Comparison of ENCODE assay signal across 10 cellular contexts in the genomic region with DNA sequence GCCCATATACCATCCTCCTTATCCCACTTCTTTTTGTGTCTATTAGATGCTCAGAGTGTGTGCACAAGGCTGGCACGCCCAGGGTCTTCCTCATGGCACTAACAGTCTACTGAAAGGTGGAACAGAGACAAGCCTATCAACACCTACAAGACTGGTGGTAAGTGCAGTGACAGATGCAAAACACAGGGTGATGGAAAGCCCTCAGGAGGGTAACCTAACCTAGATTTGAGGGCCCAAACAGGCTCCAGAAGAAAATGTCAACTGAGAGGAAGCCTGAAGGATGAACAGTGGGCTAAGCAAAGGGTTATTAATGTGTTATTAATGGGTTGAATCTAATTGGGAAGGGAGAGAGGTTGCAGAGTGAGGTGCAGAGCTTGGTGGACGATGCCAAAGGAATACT. TPM values are rescaled to one million over a fixed set of nuclear protein-coding genes. Genes with fewer than 3 reads are reported as not detected.
A peak's percentile ranks its signal among the peaks of the same experiment; 100 is the strongest.
DNase-seq lines count a peak whose midpoint lies in the region; ATAC-seq, FAIRE-seq and TF ChIP-seq lines count a peak whose summit lies in the region.
"Had no signal": no experiment of that assay in that cellular context is flagged by ENCODE, and none has a peak within 500 bp of the region (broad histone marks: within the 10 kb centered on the region; RNA-seq: fewer than 3 reads in every experiment).

No MANE protein-coding gene starts in this region.

- peak overlapping the region; percentile 97 for H3K27ac Mint-ChIP-seq in activated CD4-positive, alpha-beta T cell treated with anti-CD3 and anti-CD28 coated beads, Interleukin-2, amount 10 ng/mL, durations not matched to agents 7 days and 5 days
- no peak overlapping the region for H3K27ac Mint-ChIP-seq in activated naive CD8-positive, alpha-beta T cell treated with anti-CD3 and anti-CD28 coated beads for 36 hours

- TF ChIP-seq CTCF in kidney (IDR thresholded peaks at IDR 0.05; ENCODE audit: borderline replicate concordance, extremely low read depth, insufficient read depth) (no peak), testis (IDR thresholded peaks at IDR 0.05) (no peak)

- POLR2A ChIA-PET in activated CD4-positive, alpha-beta T cell treated with anti-CD3 and anti-CD28 coated beads, Interleukin-2, amount 10 ng/mL, durations not matched to agents 7 days and 5 days (lab: Charles Lee): no interaction called here

- no peaks in the 10 kb centered on the region for H3K27me3 Mint-ChIP-seq in activated CD4-positive, alpha-beta T cell treated with anti-CD3 and anti-CD28 coated beads, Interleukin-2, amount 10 ng/mL, durations not matched to agents 7 days and 5 days
- no peaks in the 10 kb centered on the region for H3K27me3 Mint-ChIP-seq in activated naive CD8-positive, alpha-beta T cell treated with anti-CD3 and anti-CD28 coated beads for 36 hours

- peaks cover 12% of the 10 kb centered on the region for H3K9me3 Mint-ChIP-seq in activated CD4-positive, alpha-beta T cell treated with anti-CD3 and anti-CD28 coated beads, Interleukin-2, amount 10 ng/mL, durations not matched to agents 7 days and 5 days
- H3K9me3 Mint-ChIP-seq in activated naive CD8-positive, alpha-beta T cell treated with anti-CD3 and anti-CD28 coated beads for 36 hours: peaks cover 11% of the 10 kb centered on the region

- H3K4me1 Mint-ChIP-seq in activated CD4-positive, alpha-beta T cell treated with anti-CD3 and anti-CD28 coated beads, Interleukin-2, amount 10 ng/mL, durations not matched to agents 7 days and 5 days: peaks cover 64% of the 10 kb centered on the region
- H3K4me1 Mint-ChIP-seq in activated naive CD8-positive, alpha-beta T cell treated with anti-CD3 and anti-CD28 coated beads for 36 hours: peaks cover 49% of the 10 kb centered on the region

- TF ChIP-seq POLR2A in testis (IDR thresholded peaks at IDR 0.05): no peak

- H3K9me3 ChIP-seq in kidney (ENCODE audit: control insufficient read depth in 1 of 2, low read length in 2 of 2) (no peaks in the 10 kb centered on the region), testis (no peaks in the 10 kb centered on the region)

- peak overlapping the region; percentile 97 for H3K4me3 Mint-ChIP-seq in activated CD4-positive, alpha-beta T cell treated with anti-CD3 and anti-CD28 coated beads, Interleukin-2, amount 10 ng/mL, durations not matched to agents 7 days and 5 days
- H3K4me3 Mint-ChIP-seq in activated naive CD8-positive, alpha-beta T cell treated with anti-CD3 and anti-CD28 coated beads for 36 hours: peak overlapping the region; percentile 98

- peaks cover 51% of the 10 kb centered on the region for H3K36me3 Mint-ChIP-seq in activated CD4-positive, alpha-beta T cell treated with anti-CD3 and anti-CD28 coated beads, Interleukin-2, amount 10 ng/mL, durations not matched to agents 7 days and 5 days (ENCODE audit: low read depth)
- H3K36me3 Mint-ChIP-seq in activated naive CD8-positive, alpha-beta T cell treated with anti-CD3 and anti-CD28 coated beads for 36 hours: peaks cover 19% of the 10 kb centered on the region

- no peak for ATAC-seq in HG03108 (IDR thresholded peaks at IDR 0.05; ENCODE audit: unreplicated experiment)
- ATAC-seq in HG02938 (IDR thresholded peaks at IDR 0.05; ENCODE audit: unreplicated experiment): no peak

- H3K4me3 ChIP-seq in kidney (ENCODE audit: low read length in 2 of 2) (peak overlapping the region; percentile 88 to 96), testis (no peak overlapping the region)

- WGBS in testis, 2 donors: 62 to 65% methylated on average over 2 of the region's 2 CpGs

- CTCF ChIA-PET in activated CD4-positive, alpha-beta T cell treated with anti-CD3 and anti-CD28 coated beads, Interleukin-2, amount 10 ng/mL, durations not matched to agents 7 days and 5 days (lab: Charles Lee): interaction anchor here (1.2 to 2.9 kb wide), 4 partner anchors 10 to 55 kb away, joined by 3 to 15 read pairs (median 8); no protein-coding TSS in a partner anchor

- H3K4me1 ChIP-seq in kidney (ENCODE audit: control insufficient read depth in 1 of 2, insufficient read depth in 1 of 2, low read depth in 1 of 2, low read length in 2 of 2): peaks cover 8 to 12% of the 10 kb centered on the region in 2 donors
- H3K4me1 ChIP-seq in testis: peaks cover 3% of the 10 kb centered on the region

- H3K27me3 ChIP-seq in testis: no peaks in the 10 kb centered on the region

- FAIRE-seq in kidney (lab: Jason Lieb, UNC): no peak
- FAIRE-seq: urothelium cell line had no signal

- no peaks in the 10 kb centered on the region for H3K36me3 ChIP-seq in kidney (ENCODE audit: control insufficient read depth in 1 of 2, insufficient read depth in 2 of 2, low read length in 2 of 2)
- H3K36me3 ChIP-seq in testis (ENCODE audit: low read depth, missing control alignments): no peaks in the 10 kb centered on the region

- H3K9ac ChIP-seq in kidney (ENCODE audit: low read length in 2 of 2): no peak overlapping the region

- peak overlapping the region; percentile 22 to 93 for H3K27ac ChIP-seq in kidney (ENCODE audit: low read depth in 2 of 2, low read length in 2 of 2)
- peak overlapping the region; percentile 95 to 97 for H3K27ac ChIP-seq in testis

- intact Hi-C loops in kidney (cut with DNase I): loop anchor here (5.0 kb wide), 1 partner anchor 52 kb away; no protein-coding TSS in a partner anchor
- intact Hi-C loops in testis (cut with DNase I; ENCODE audit: low total_unique reads): loop anchor here (5.0 kb wide), 1 partner anchor 42 kb away; no protein-coding TSS in a partner anchor

- DNase-seq in activated CD4-positive, alpha-beta T cell treated with anti-CD3 and anti-CD28 coated beads, Interleukin-2, amount 10 ng/mL, durations not matched to agents 7 days and 5 days: no peak
- no peak for DNase-seq in activated CD4-positive, alpha-beta T cell treated with anti-CD3 and anti-CD28 coated beads for 1 hour
- no peak for DNase-seq in activated naive CD8-positive, alpha-beta T cell treated with anti-CD3 and anti-CD28 coated beads for 36 hours
- DNase-seq in kidney (no peak), testis (no peak)
- DNase-seq in activated CD4-positive, CD25-positive, alpha-beta regulatory T cell treated with anti-CD3 and anti-CD28 coated beads, Interleukin-2, amount 50 U/mL, for 72 hours: no peak
- DNase-seq: NCI-H1930 had no signal

RNA-seq across cellular contexts. Expression of a gene that starts 1.2 kb away (rescaled TPM):
- total RNA-seq in activated CD4-positive, alpha-beta T cell treated with anti-CD3 and anti-CD28 coated beads, Interleukin-2, amount 10 ng/mL, durations not matched to agents 7 days and 5 days: 10 to 100 TPM; 62.3 to 65.1 TPM
- 10 to 100 TPM; 31.1 to 33.4 TPM for total RNA-seq in activated naive CD8-positive, alpha-beta T cell treated with anti-CD3 and anti-CD28 coated beads for 36 hours
- total RNA-seq in kidney: 45.2 TPM
- 6.5 TPM for polyA plus RNA-seq in kidney (ENCODE audit: insufficient read depth, low read depth, low replicate concordance)
- 10 to 100 TPM in 1 of 2 donors, 1 to 10 TPM in 1; 9.3 to 10.7 TPM for total RNA-seq in testis
- 16.2 TPM for polyA plus RNA-seq in testis (ENCODE audit: insufficient read depth, low read depth, low replicate concordance)

RNA-seq across cellular contexts. Expression of a gene that starts 36.9 kb away (rescaled TPM):
- total RNA-seq in activated CD4-positive, alpha-beta T cell treated with anti-CD3 and anti-CD28 coated beads, Interleukin-2, amount 10 ng/mL, durations not matched to agents 7 days and 5 days: 10 to 100 TPM; 10.7 to 10.8 TPM
- total RNA-seq in activated naive CD8-positive, alpha-beta T cell treated with anti-CD3 and anti-CD28 coated beads for 36 hours: 1 to 10 TPM; 4.7 to 5.0 TPM
- total RNA-seq in kidney: 471 TPM
- polyA plus RNA-seq in kidney (ENCODE audit: insufficient read depth, low read depth, low replicate concordance): 378 TPM
- 100 to 1,000 TPM; 398 to 527 TPM for total RNA-seq in testis
- polyA plus RNA-seq in testis (ENCODE audit: insufficient read depth, low read depth, low replicate concordance): 939 TPM

Comparison
In these comparisons a context has a peak if more than half of its experiments do, and no peak if none do; other contexts are left out.
1. H3K4me3 ChIP-seq: peak in kidney (2 of 2); none in testis (0 of 2).
2. RNA of a gene that starts 36.9 kb away (total RNA-seq): 398 to 527 TPM in testis and 471 TPM in kidney (single experiment); 10.7 to 10.8 TPM in activated CD4-positive, alpha-beta T cell treated with anti-CD3 and anti-CD28 coated beads, Interleukin-2, amount 10 ng/mL, durations not matched to agents 7 days and 5 days and 4.7 to 5.0 TPM in activated naive CD8-positive, alpha-beta T cell treated with anti-CD3 and anti-CD28 coated beads for 36 hours; every median in the first group is over 10 times any median in the second.